Comparison of ENCODE assay signal across 1 cellular context in genomic region chr16:10883004-10883403, GRCh38.
TF ChIP-seq lines count a peak whose summit lies in the region.

No MANE protein-coding gene starts in this region.

TF ChIP-seq in GM23338, 12 proteins besides CTCF, POLR2A, EP300 and RAD21 (continued from another document):
- TF ChIP-seq REST (IDR thresholded peaks at IDR 0.05; ENCODE audit: unreplicated experiment) (no peak), STAT1 (IDR thresholded peaks at IDR 0.05; ENCODE audit: unreplicated experiment) (no peak), JUNB (IDR thresholded peaks at IDR 0.05; ENCODE audit: unreplicated experiment) (no peak), EZH2 (IDR thresholded peaks at IDR 0.05; ENCODE audit: low read depth, unreplicated experiment) (no peak), EZH2phosphoT487 (IDR thresholded peaks at IDR 0.05; ENCODE audit: unreplicated experiment) (no peak), CREB1 (CRISPR knock-in tag; IDR thresholded peaks at IDR 0.05; ENCODE audit: low read depth) (no peak), ZNF462 (CRISPR knock-in tag; IDR thresholded peaks at IDR 0.05) (no peak), ETS1 (IDR thresholded peaks at IDR 0.05) (no peak), NANOG (IDR thresholded peaks at IDR 0.05; ENCODE audit: borderline replicate concordance) (no peak)
TF ChIP-seq in GM23338: peak in this region for 0.
